12 cellular contexts compared by ENCODE assay signal in the genomic region with DNA sequence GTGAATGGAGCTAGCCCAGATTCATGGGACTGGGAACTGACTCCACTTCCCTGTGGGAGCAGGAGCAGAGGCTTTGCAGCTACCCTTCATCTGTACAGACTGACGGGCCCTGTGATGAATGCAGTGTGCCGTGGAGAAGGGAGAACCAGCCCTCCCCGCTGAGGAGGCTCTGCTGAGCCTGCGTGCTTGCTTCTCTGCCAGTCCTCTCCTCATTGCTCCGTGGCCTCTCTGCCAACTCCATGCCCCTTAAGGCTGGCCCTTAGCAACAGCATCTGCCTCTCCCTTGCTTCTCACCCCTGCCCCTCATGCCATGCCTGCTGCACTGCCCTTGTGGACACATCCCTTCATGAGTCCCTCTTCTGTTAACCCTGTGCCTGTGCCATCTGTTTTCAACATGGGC.
"Had no signal": no experiment of that assay in that cellular context is flagged by ENCODE, and none has a peak within 500 bp of the region (broad histone marks: within the 10 kb centered on the region; RNA-seq: fewer than 3 reads in every experiment).

No MANE protein-coding gene starts in this region.

- H3K36me3 ChIP-seq: lower lobe of right lung, pancreas, right atrium auricular region, tibial nerve had no signal

- DNase-seq: activated CD4-positive, alpha-beta T cell treated with anti-CD3 and anti-CD28 coated beads, Interleukin-2, amount 50 U/mL, for 1 hour; central memory CD4-positive, alpha-beta T cell; dorsolateral prefrontal cortex; effector memory CD8-positive, alpha-beta T cell; foreskin melanocyte; immature natural killer cell; lower lobe of right lung; naive thymus-derived CD8-positive, alpha-beta T cell had no signal

- H3K27ac ChIP-seq: dorsolateral prefrontal cortex, lower lobe of right lung, pancreas, psoas muscle, right atrium auricular region, tibial nerve had no signal

- H3K9me3 ChIP-seq: lower lobe of right lung, pancreas, psoas muscle, right atrium auricular region, tibial nerve had no signal

- H3K27me3 ChIP-seq: dorsolateral prefrontal cortex, pancreas, right atrium auricular region, tibial nerve had no signal

- H3K4me3 ChIP-seq: dorsolateral prefrontal cortex, lower lobe of right lung, pancreas, psoas muscle, right atrium auricular region, tibial nerve had no signal
